ENCODE assay signal across 22 cellular contexts in the genomic region with DNA sequence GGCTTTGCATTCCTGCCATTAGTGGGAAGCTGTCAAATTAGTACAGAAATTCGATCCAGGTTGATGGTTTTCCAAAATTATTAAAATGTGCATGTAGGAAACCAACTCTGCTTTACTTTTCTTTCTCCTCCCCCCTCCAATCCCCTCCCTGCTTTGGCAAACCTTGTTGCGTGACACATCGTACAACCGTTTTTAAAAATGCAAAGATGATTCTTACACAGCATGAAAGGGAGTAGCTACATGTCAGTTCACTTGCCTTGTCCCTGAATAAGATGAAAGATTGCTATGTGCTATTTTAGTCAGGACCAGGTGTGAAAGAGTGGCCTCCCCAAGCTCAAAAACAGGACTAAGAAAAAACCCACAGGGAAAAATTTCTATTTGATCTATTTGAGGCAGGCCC. TPM values are rescaled to one million over a fixed set of nuclear protein-coding genes. Genes with fewer than 3 reads are reported as not detected.
"Had no signal": no experiment of that assay in that cellular context is flagged by ENCODE, and none has a peak within 500 bp of the region (broad histone marks: within the 10 kb centered on the region; RNA-seq: fewer than 3 reads in every experiment).

No MANE protein-coding gene starts in this region.

- H3K4me3 ChIP-seq: K562, SJSA1 had no signal

- H3K36me3 ChIP-seq: SJSA1 had no signal

- H3K9me3 ChIP-seq: SJSA1, SK-N-SH had no signal

- H3K4me2 ChIP-seq: KMS-11, SK-N-SH had no signal

- H3K9ac ChIP-seq: KMS-11, SK-N-SH had no signal

- H3K27ac Mint-ChIP-seq: IgD-negative memory B cell had no signal

- H3K4me1 Mint-ChIP-seq: IgD-negative memory B cell had no signal

- H3K36me3 Mint-ChIP-seq: IgD-negative memory B cell had no signal

- H3K9me2 ChIP-seq: SK-N-SH had no signal

- H3K27me3 ChIP-seq: SJSA1 had no signal

- H3K4me1 ChIP-seq: SJSA1 had no signal

- DNase-seq: Kasumi-1; MV-4-11; NCI-H1048; NCI-H1105; NCI-H146; NCI-H1694 treated with DMSO at 0.1 percent for 48 hours; NCI-H1930; NCI-H2107; NCI-H2227 treated with DMSO at 0.1 percent for 48 hours; NCI-H524; NCI-H526 treated with DMSO at 0.1 percent for 48 hours; NK-92 treated with Interleukin-12 subunit alpha and Interleukin-12 subunit beta, amount 100 ng/mL, for 24 hours; Right ventricle myocardium superior; RPMI8226; SIG-M5; T-helper 1 cell had no signal

- H3K27ac ChIP-seq: HL-60, KMS-11, SJSA1 had no signal

- H3K4me3 Mint-ChIP-seq: IgD-negative memory B cell had no signal

RNA-seq across cellular contexts. Expression of a gene that starts 11.7 kb away (rescaled TPM):
- total RNA-seq: K562 had no signal
- polyA plus RNA-seq: IgD-negative memory B cell, SK-N-SH had no signal
